In genomic region chr2:47569658-47570398, GRCh38 we compare ENCODE assay signal across 9 cellular contexts. TPM values are rescaled to one million over a fixed set of nuclear protein-coding genes. Genes with fewer than 3 reads are reported as not detected.
DNase-seq lines count a peak whose midpoint lies in the region; ATAC-seq and TF ChIP-seq lines count a peak whose summit lies in the region.
"Had no signal": no experiment of that assay in that cellular context is flagged by ENCODE, and none has a peak within 500 bp of the region (broad histone marks: within the 10 kb centered on the region; RNA-seq: fewer than 3 reads in every experiment).

No MANE protein-coding gene starts in this region.

- dilution Hi-C loops in mammary epithelial cell (cut with HindIII; ENCODE audit: low sequenced_read_pairs), result loop anchor here (5.0 kb wide), 1 partner anchor 53 kb away; no protein-coding TSS in a partner anchor

- no peak overlapping the region for H3K4me3 ChIP-seq in MG63
- H3K4me3 ChIP-seq in mammary epithelial cell (replicated peaks in 1 of 3; ENCODE audit: insufficient read depth in 1 of 3, low read depth in 2 of 3, low read length in 3 of 3), result no peak overlapping the region
- no peak overlapping the region for H3K4me3 ChIP-seq in naive thymus-derived CD4-positive, alpha-beta T cell (ENCODE audit: low read length)
- peak overlapping the region in 1 of 4 donors; percentile 34 for H3K4me3 ChIP-seq in sigmoid colon

- no peaks in the 10 kb centered on the region for H3K79me2 ChIP-seq in mammary epithelial cell (ENCODE audit: insufficient read depth, low read length)

- H3K4me1 Mint-ChIP-seq in naive thymus-derived CD4-positive, alpha-beta T cell, result peaks cover 9 to 20% (median 13%) of the 10 kb centered on the region in 7 donors

- peaks cover 64 to 72% (median 69%) of the 10 kb centered on the region in 5 donors for H3K27me3 Mint-ChIP-seq in naive thymus-derived CD4-positive, alpha-beta T cell

- no peaks in the 10 kb centered on the region for H3K9me3 ChIP-seq in MG63
- H3K9me3 ChIP-seq in mammary epithelial cell (replicated peaks; ENCODE audit: insufficient read depth, low read length), result no peaks in the 10 kb centered on the region
- H3K9me3 ChIP-seq in naive thymus-derived CD4-positive, alpha-beta T cell (ENCODE audit: control insufficient read depth in 2 of 3, low read length in 3 of 3), result no peaks in the 10 kb centered on the region
- H3K9me3 ChIP-seq in sigmoid colon, result no peaks in the 10 kb centered on the region
- H3K9me3 ChIP-seq: left lung had no signal

- no TSS peak for BruUV-seq in mammary epithelial cell (replicated peaks; lab: Mats Ljungman, UMichigan)

- peaks cover 54% of the 10 kb centered on the region for H3K27me3 ChIP-seq in MG63
- peaks cover 32% of the 10 kb centered on the region for H3K27me3 ChIP-seq in mammary epithelial cell (ENCODE audit: insufficient read depth, low read length)
- H3K27me3 ChIP-seq in naive thymus-derived CD4-positive, alpha-beta T cell (ENCODE audit: control insufficient read depth in 2 of 2, insufficient read depth in 2 of 2, low read length in 2 of 2), result peaks cover 0 to 3% of the 10 kb centered on the region in 2 donors
- H3K27me3 ChIP-seq in sigmoid colon, result peaks cover 46 to 81% (median 58%) of the 10 kb centered on the region in 3 donors

- H2AFZ ChIP-seq in mammary epithelial cell (ENCODE audit: low read depth, low read length), result no peak overlapping the region

- 3% methylated on average over 17 of the region's 93 CpGs for WGBS in mammary epithelial cell (ENCODE audit: low coverage, missing lambda C conversion rate)
- 1% methylated on average over 93 of the region's 93 CpGs for WGBS in sigmoid colon, 2 donors

- POLR2A ChIA-PET in naive thymus-derived CD4-positive, alpha-beta T cell (lab: Charles Lee), result no interaction called here

- H3K36me3 ChIP-seq in MG63 (no peaks in the 10 kb centered on the region), mammary epithelial cell (ENCODE audit: insufficient read depth, low read length) (no peaks in the 10 kb centered on the region), sigmoid colon (no peaks in the 10 kb centered on the region)
- H3K36me3 ChIP-seq in naive thymus-derived CD4-positive, alpha-beta T cell (ENCODE audit: control insufficient read depth in 2 of 3, insufficient read depth in 3 of 3, low read length in 3 of 3), result no peaks in the 10 kb centered on the region
- H3K36me3 ChIP-seq: left lung had no signal

- intact Hi-C loops in mammary epithelial cell (cut with micrococcal nuclease) (no loop called here), sigmoid colon (cut with DNase I) (no loop called here)
- intact Hi-C loops in naive thymus-derived CD4-positive, alpha-beta T cell (cut with micrococcal nuclease), result no loop called here

- peak overlapping the region; percentile 59 to 89 (median 75) for H3K4me3 Mint-ChIP-seq in naive thymus-derived CD4-positive, alpha-beta T cell

- ATAC-seq in naive thymus-derived CD4-positive, alpha-beta T cell, result no peak
- no peak for ATAC-seq in HG02852 (IDR thresholded peaks at IDR 0.05; ENCODE audit: unreplicated experiment)

- peaks cover 0 to 8% (median 0%) of the 10 kb centered on the region in 5 donors for H3K36me3 Mint-ChIP-seq in naive thymus-derived CD4-positive, alpha-beta T cell

- H3K4me1 ChIP-seq in mammary epithelial cell (ENCODE audit: insufficient read depth, low read length) (peaks cover 3% of the 10 kb centered on the region), sigmoid colon (peaks cover 0 to 27% (median 24%) of the 10 kb centered on the region in 4 donors)
- no peaks in the 10 kb centered on the region for H3K4me1 ChIP-seq in naive thymus-derived CD4-positive, alpha-beta T cell (ENCODE audit: control insufficient read depth in 2 of 2, insufficient read depth in 2 of 2, low read length in 2 of 2)

- H3K4me2 ChIP-seq in mammary epithelial cell (ENCODE audit: insufficient read depth, low read depth, low read length), result peak overlapping the region; percentile 15

- H3K27ac Mint-ChIP-seq in naive thymus-derived CD4-positive, alpha-beta T cell, result peak overlapping the region in 1 of 9 donors; percentile 63

- in situ Hi-C loops in mammary epithelial cell (cut with MboI; ENCODE audit: low sequenced_read_pairs in 2 of 2), result no loop called here

- CTCF ChIA-PET in mammary epithelial cell (lab: Charles Lee; ENCODE audit: low non-redundant PET), result no interaction called here
- CTCF ChIA-PET in naive thymus-derived CD4-positive, alpha-beta T cell (lab: Charles Lee), result no interaction called here

- peaks cover 0 to 29% (median 6%) of the 10 kb centered on the region in 11 donors for H3K9me3 Mint-ChIP-seq in naive thymus-derived CD4-positive, alpha-beta T cell

- H3K27ac ChIP-seq in mammary epithelial cell (ENCODE audit: insufficient read depth, low read depth, low read length), result no peak overlapping the region
- no peak overlapping the region for H3K27ac ChIP-seq in naive thymus-derived CD4-positive, alpha-beta T cell (ENCODE audit: low read depth, low read length)
- H3K27ac ChIP-seq in sigmoid colon, result no peak overlapping the region
- H3K27ac ChIP-seq: left lung had no signal

- H3K9ac ChIP-seq in mammary epithelial cell (ENCODE audit: insufficient read depth, low read length), result no peak overlapping the region

- DNase-seq in DMS 273 (lab: John Stamatoyannopoulos, UW; ENCODE audit: unreplicated experiment), result peak; percentile 74
- no peak for DNase-seq in DMS 273 treated with DMSO at 0.1 percent for 48 hours (lab: John Stamatoyannopoulos, UW)
- DNase-seq in MG63, result peak; percentile 5
- peak; percentile 20 for DNase-seq in mammary epithelial cell
- DNase-seq in naive thymus-derived CD4-positive, alpha-beta T cell, result peak in 1 of 9 donors; percentile 24
- DNase-seq in SKM-1 treated with dmso at 0.1 percent for 144 hours (lab: John Stamatoyannopoulos, UW; ENCODE audit: unreplicated experiment), result no peak
- no peak for DNase-seq in sigmoid colon

- no peaks in the 10 kb centered on the region for H4K20me1 ChIP-seq in mammary epithelial cell (ENCODE audit: insufficient read depth, low read length)

- no peak for TF ChIP-seq EP300 in sigmoid colon (IDR thresholded peaks at IDR 0.05)

- no peak for TF ChIP-seq POLR2A in sigmoid colon (IDR thresholded peaks at IDR 0.05)

- TF ChIP-seq CTCF in mammary epithelial cell (conservative IDR thresholded peaks at IDR 0.05 in 1 of 2, IDR thresholded peaks at IDR 0.05 in 1 of 2; ENCODE audit: extremely low read depth in 1 of 2, insufficient read depth in 1 of 2, low read depth in 1 of 2, low read length in 2 of 2) (no peak), sigmoid colon (IDR thresholded peaks at IDR 0.05) (no peak)

RNA-seq across cellular contexts. Expression of gene KCNK12, which starts 1.0 kb away (rescaled TPM):
- not detected in 2 replicates for total RNA-seq in MG63 (2014; rRNA removed; shearing (Covaris generic); ENCODE audit: low replicate concordance)
- not detected for total RNA-seq in mammary epithelial cell
- not detected for polyA plus RNA-seq in mammary epithelial cell
- polyA minus RNA-seq in mammary epithelial cell, result not detected
- under 1 TPM; 0.20 to 0.43 (median 0.27) TPM for total RNA-seq in naive thymus-derived CD4-positive, alpha-beta T cell
- under 1 TPM; 0.18 to 0.25 TPM for polyA plus RNA-seq in naive thymus-derived CD4-positive, alpha-beta T cell
- total RNA-seq in sigmoid colon, result under 1 TPM; under 0.01 to 0.27 (median 0.08) TPM
- under 1 TPM in 1 of 3 donors, not detected in 2; 0.06 TPM for polyA plus RNA-seq in sigmoid colon
- total RNA-seq: left lung had no signal

Comparison
In these comparisons a context has a peak if more than half of its experiments do, and no peak if none do; other contexts are left out.
1. DNase-seq: peak in DMS 273 (single experiment), MG63 (single experiment) and mammary epithelial cell (single experiment); none in DMS 273 treated with DMSO at 0.1 percent for 48 hours (single experiment), SKM-1 treated with dmso at 0.1 percent for 144 hours (single experiment) and sigmoid colon (single experiment).